In the genomic region with DNA sequence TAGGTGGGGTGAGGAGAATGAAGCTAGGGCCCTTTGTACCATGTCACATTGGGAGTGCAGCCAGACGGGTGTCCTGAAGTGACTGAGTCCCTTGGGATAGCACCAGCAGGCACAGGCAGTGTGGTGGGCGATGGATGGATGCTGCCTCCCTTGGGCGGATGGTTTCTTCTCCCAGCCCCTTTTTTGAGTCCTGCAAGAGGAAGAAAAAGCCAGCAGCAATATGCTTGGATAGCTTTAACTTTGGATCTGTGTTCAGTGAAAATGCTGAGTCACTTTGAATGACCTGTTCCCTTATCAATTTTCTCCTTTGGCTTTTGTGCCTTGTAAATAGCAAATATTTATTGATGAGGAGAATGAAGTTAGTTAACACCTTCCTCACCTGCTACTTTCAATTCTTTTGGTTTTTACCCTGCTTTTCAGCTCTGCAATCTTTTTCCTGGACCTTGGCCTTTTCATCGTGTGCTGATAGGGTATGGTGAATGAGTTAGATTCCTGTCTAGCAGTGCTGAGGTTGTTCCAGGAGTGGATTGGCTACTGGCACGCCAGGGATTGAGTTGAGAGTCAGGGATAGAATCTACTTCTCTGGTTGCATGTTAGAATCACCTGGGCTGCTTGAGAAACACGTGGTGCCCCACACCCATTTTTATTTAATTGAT, we compare ENCODE assay signal across 13 cellular contexts. TPM values are rescaled to one million over a fixed set of nuclear protein-coding genes. Genes with fewer than 3 reads are reported as not detected.
DNase-seq lines count a peak whose midpoint lies in the region; ATAC-seq, FAIRE-seq and TF ChIP-seq lines count a peak whose summit lies in the region.
"Had no signal": no experiment of that assay in that cellular context is flagged by ENCODE, and none has a peak within 500 bp of the region (broad histone marks: within the 10 kb centered on the region; RNA-seq: fewer than 3 reads in every experiment).

No MANE protein-coding gene starts in this region.

- H3K27ac ChIP-seq in GM23338 (ENCODE audit: low read depth) (peak overlapping the region; percentile 68), adrenal gland (peak overlapping the region; percentile 29 to 88 (median 60)), psoas muscle (peak overlapping the region; percentile 66)
- H3K27ac ChIP-seq: skin epidermis had no signal

- DNase-seq in GM23338 (ENCODE audit: low spot score) (peak; percentile 42), adrenal gland (peak; percentile 29 to 66 (median 56)), left ventricle myocardium superior (peak; percentile 54), psoas muscle (peak in 1 of 2 donors; percentile 43), T1000 (lab: John Stamatoyannopoulos, UW) (no peak), SKM-1 treated with dmso at 0.1 percent for 144 hours (lab: John Stamatoyannopoulos, UW; ENCODE audit: unreplicated experiment) (no peak), H54 (ENCODE audit: insufficient read length, low spot score) (no peak)
- DNase-seq: effector memory CD4-positive, alpha-beta T cell; kidney; NCI-H510A treated with DMSO at 0.1 percent for 48 hours; stimulated activated naive CD4-positive, alpha-beta T cell had no signal

- H3K9me3 ChIP-seq in adrenal gland (replicated peaks in 1 of 3), result no peaks in the 10 kb centered on the region
- H3K9me3 ChIP-seq in psoas muscle, result no peaks in the 10 kb centered on the region

- H3K4me1 Mint-ChIP-seq in GM23338, result peaks cover 75% of the 10 kb centered on the region

- H3K4me3 Mint-ChIP-seq in GM23338, result peak overlapping the region; percentile 6; the same call in 1 of the 3 replicates

- FAIRE-seq in H54 (lab: Jason Lieb, UNC), result no peak
- FAIRE-seq: kidney had no signal

- peaks cover 3% of the 10 kb centered on the region for H3K27me3 Mint-ChIP-seq in GM23338 (ENCODE audit: insufficient read depth, low read depth, poor library complexity)

- H3K9me3 Mint-ChIP-seq in GM23338, result no peaks in the 10 kb centered on the region

- intact Hi-C loops in adrenal gland (cut with DNase I) (no loop called here), left ventricle myocardium superior (cut with micrococcal nuclease) (no loop called here), psoas muscle (cut with DNase I) (no loop called here)

- H3K4me3 ChIP-seq in GM23338 (peak overlapping the region; percentile 20; the same call in 1 of the 2 replicates), adrenal gland (no peak overlapping the region), psoas muscle (peak overlapping the region; percentile 26)
- H3K4me3 ChIP-seq: skin epidermis had no signal

- H3K79me2 ChIP-seq in GM23338 (replicated peaks; ENCODE audit: insufficient read depth), result peaks cover 100% of the 10 kb centered on the region

- H4K20me1 ChIP-seq in GM23338 (replicated peaks; ENCODE audit: insufficient read depth), result peaks cover 23% of the 10 kb centered on the region

- WGBS in adrenal gland, 4 donors, result 37 to 44% (median 41%) methylated on average over 5 to 6 of the region's 6 CpGs
- 29 to 48% (median 41%) methylated on average over 6 of the region's 6 CpGs for WGBS in psoas muscle, 3 donors

- peak overlapping the region; percentile 92 for H3K27ac Mint-ChIP-seq in GM23338

- no peaks in the 10 kb centered on the region for H3K36me3 ChIP-seq in GM23338 (ENCODE audit: insufficient read depth)
- H3K36me3 ChIP-seq in adrenal gland (replicated peaks in 1 of 2), result no peaks in the 10 kb centered on the region
- H3K36me3 ChIP-seq in psoas muscle (ENCODE audit: insufficient read depth in 1 of 2, low read depth in 1 of 2), result no peaks in the 10 kb centered on the region

- TF ChIP-seq POLR2A in adrenal gland (IDR thresholded peaks at IDR 0.05) (no peak), H54 (IDR thresholded peaks at IDR 0.05; ENCODE audit: low read depth, low read length) (no peak)

- ATAC-seq in GM23338 (peak; percentile 63), left ventricle myocardium superior (peak; percentile 80), psoas muscle (peak; percentile 63 to 67 (median 66)), HG03342 (IDR thresholded peaks at IDR 0.05; ENCODE audit: unreplicated experiment) (no peak)

- H3K4me1 ChIP-seq in GM23338 (ENCODE audit: insufficient read depth) (peaks cover 51% of the 10 kb centered on the region), adrenal gland (replicated peaks in 1 of 2) (peaks cover 24 to 52% of the 10 kb centered on the region in 2 donors), psoas muscle (peaks cover 75% of the 10 kb centered on the region)

- no peaks in the 10 kb centered on the region for H3F3A ChIP-seq in GM23338 (replicated peaks; ENCODE audit: low read depth)

- TF ChIP-seq CTCF in GM23338 (conservative IDR thresholded peaks at IDR 0.05; ENCODE audit: low read depth in 2 of 2) (no peak), adrenal gland (IDR thresholded peaks at IDR 0.05) (no peak), psoas muscle (IDR thresholded peaks at IDR 0.05) (no peak)

- H3K27me3 ChIP-seq in GM23338 (ENCODE audit: insufficient read depth) (no peaks in the 10 kb centered on the region), adrenal gland (no peaks in the 10 kb centered on the region), psoas muscle (ENCODE audit: insufficient read depth in 3 of 3, low read length in 2 of 3) (no peaks in the 10 kb centered on the region)

- H3K4me2 ChIP-seq in GM23338, result peak overlapping the region; percentile 60

- peaks cover 4% of the 10 kb centered on the region; the same call in 1 of the 3 replicates for H3K36me3 Mint-ChIP-seq in GM23338 (ENCODE audit: low read depth)

- no peak overlapping the region for H2AFZ ChIP-seq in GM23338

- H3K9me2 ChIP-seq in GM23338 (ENCODE audit: insufficient read depth), result no peaks in the 10 kb centered on the region

TF ChIP-seq in GM23338, 12 proteins besides CTCF, POLR2A, EP300 and RAD21 (continues in another document):
- TF ChIP-seq JUNB (IDR thresholded peaks at IDR 0.05; ENCODE audit: unreplicated experiment), result no peak
- no peak for TF ChIP-seq CREB1 (CRISPR knock-in tag; IDR thresholded peaks at IDR 0.05; ENCODE audit: low read depth)
- TF ChIP-seq, protein P1, sequence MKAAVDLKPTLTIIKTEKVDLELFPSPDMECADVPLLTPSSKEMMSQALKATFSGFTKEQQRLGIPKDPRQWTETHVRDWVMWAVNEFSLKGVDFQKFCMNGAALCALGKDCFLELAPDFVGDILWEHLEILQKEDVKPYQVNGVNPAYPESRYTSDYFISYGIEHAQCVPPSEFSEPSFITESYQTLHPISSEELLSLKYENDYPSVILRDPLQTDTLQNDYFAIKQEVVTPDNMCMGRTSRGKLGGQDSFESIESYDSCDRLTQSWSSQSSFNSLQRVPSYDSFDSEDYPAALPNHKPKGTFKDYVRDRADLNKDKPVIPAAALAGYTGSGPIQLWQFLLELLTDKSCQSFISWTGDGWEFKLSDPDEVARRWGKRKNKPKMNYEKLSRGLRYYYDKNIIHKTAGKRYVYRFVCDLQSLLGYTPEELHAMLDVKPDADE (IDR thresholded peaks at IDR 0.05), result no peak
- no peak for TF ChIP-seq STAT1 (IDR thresholded peaks at IDR 0.05; ENCODE audit: unreplicated experiment)
- no peak for TF ChIP-seq EZH2 (IDR thresholded peaks at IDR 0.05; ENCODE audit: low read depth, unreplicated experiment)

RNA-seq across cellular contexts. Expression of a gene that starts 10.2 kb away (rescaled TPM):
- 37.9 and 54.8 TPM in 2 replicates for total RNA-seq in GM23338 (2014; rRNA removed; shearing (Covaris generic))
- 23.1 and 26.1 TPM in 2 replicates for polyA plus RNA-seq in GM23338 (2016; fragmentation: Nextera tagmentation; extraction: Ambion mirVana)
- 10 to 100 TPM; 25.0 to 86.2 (median 54.0) TPM for total RNA-seq in adrenal gland
- polyA plus RNA-seq in adrenal gland, result 10 to 100 TPM; 33.8 to 55.6 (median 43.5) TPM
- total RNA-seq in left ventricle myocardium superior, result 43.4 TPM
- 10 to 100 TPM; 24.0 to 43.1 (median 31.1) TPM for total RNA-seq in psoas muscle
- 10 to 100 TPM; 13.5 to 30.5 (median 15.0) TPM for polyA plus RNA-seq in psoas muscle

Comparison
In these comparisons a context has a peak if more than half of its experiments do, and no peak if none do; other contexts are left out.
1. DNase-seq: peak in GM23338 (single experiment), adrenal gland (7 of 7) and left ventricle myocardium superior (single experiment); none in T1000 (single experiment), SKM-1 treated with dmso at 0.1 percent for 144 hours (single experiment) and H54 (single experiment).
2. H3K4me3 ChIP-seq: peak in GM23338 (single experiment) and psoas muscle (single experiment); none in adrenal gland (0 of 4).
3. Peak in every context shown above with its lines, with median percentiles within 50 percentile points of each other: H3K27ac ChIP-seq.